In genomic region chr3:8837172-8837571, GRCh38 we compare ENCODE assay signal across 16 cellular contexts.
DNase-seq lines count a peak whose midpoint lies in the region; ATAC-seq and TF ChIP-seq lines count a peak whose summit lies in the region.
"Had no signal": no experiment of that assay in that cellular context is flagged by ENCODE, and none has a peak within 500 bp of the region (broad histone marks: within the 10 kb centered on the region; RNA-seq: fewer than 3 reads in every experiment).

No MANE protein-coding gene starts in this region.

- H3K9me3 ChIP-seq in CD8-positive, alpha-beta T cell (ENCODE audit: low read length) = no peaks in the 10 kb centered on the region
- H3K9me3 ChIP-seq: body of pancreas, heart right ventricle, tibial nerve had no signal

- no peaks in the 10 kb centered on the region for H3K4me1 Mint-ChIP-seq in CD8-positive, alpha-beta T cell (ENCODE audit: low read depth)

- intact Hi-C loops in CD8-positive, alpha-beta T cell (cut with DNase I, micrococcal nuclease) = no loop called here

- no peak for TF ChIP-seq CTCF in CD8-positive, alpha-beta T cell (IDR thresholded peaks at IDR 0.05)

- DNase-seq in Caki2 (ENCODE audit: low read depth) = peak; percentile 73
- peak; percentile 95 for DNase-seq in LHCN-M2 (ENCODE audit: low read depth)
- DNase-seq in brain pericyte (ENCODE audit: low read depth, low spot score) = peak; percentile 32
- peak; percentile 93 for DNase-seq in iris pigment epithelial cell (ENCODE audit: low read depth)
- no peak for DNase-seq in CD8-positive, alpha-beta T cell
- no peak for DNase-seq in mucosa of gallbladder (ENCODE audit: low spot score)
- DNase-seq in GF-D8 (lab: John Stamatoyannopoulos, UW) = no peak
- DNase-seq: activated CD4-positive, alpha-beta memory T cell treated with anti-CD3 and anti-CD28 coated beads for 36 hours; body of pancreas; DMS53; effector CD8-positive, alpha-beta T cell; heart right ventricle; NCI-H1694 treated with DMSO at 0.1 percent for 48 hours; SIG-M5 had no signal

- no peak overlapping the region for H3K27ac Mint-ChIP-seq in CD8-positive, alpha-beta T cell
- H3K27ac Mint-ChIP-seq: activated CD4-positive, alpha-beta memory T cell treated with anti-CD3 and anti-CD28 coated beads for 36 hours had no signal

- CTCF ChIA-PET in CD8-positive, alpha-beta T cell (lab: Charles Lee) = interaction anchor here (0.9 kb wide), 1 partner anchor 9 kb away, joined by 3 read pairs; no protein-coding TSS in a partner anchor

- in situ Hi-C loops in Caki2 (cut with HindIII; ENCODE audit: low pct_unique_long_range_greater_than_20kb, low sequenced_read_pairs) = no loop called here

- no peak overlapping the region for H3K4me3 ChIP-seq in CD8-positive, alpha-beta T cell (ENCODE audit: low read depth, low read length)
- H3K4me3 ChIP-seq: body of pancreas, heart right ventricle, tibial nerve had no signal

- no peaks in the 10 kb centered on the region for H3K36me3 ChIP-seq in CD8-positive, alpha-beta T cell (ENCODE audit: insufficient read depth, low read length)
- H3K36me3 ChIP-seq: heart right ventricle, tibial nerve had no signal

- POLR2A ChIA-PET in CD8-positive, alpha-beta T cell (lab: Charles Lee) = no interaction called here

- ATAC-seq in CD8-positive, alpha-beta T cell = no peak
- no peak for ATAC-seq in HG03039 (IDR thresholded peaks at IDR 0.05; ENCODE audit: unreplicated experiment)
- ATAC-seq: body of pancreas, heart right ventricle had no signal

- no peaks in the 10 kb centered on the region for H3K9me3 Mint-ChIP-seq in CD8-positive, alpha-beta T cell
- H3K9me3 Mint-ChIP-seq: activated CD4-positive, alpha-beta memory T cell treated with anti-CD3 and anti-CD28 coated beads for 36 hours had no signal

- no peaks in the 10 kb centered on the region for H3K36me3 Mint-ChIP-seq in CD8-positive, alpha-beta T cell
- H3K36me3 Mint-ChIP-seq: activated CD4-positive, alpha-beta memory T cell treated with anti-CD3 and anti-CD28 coated beads for 36 hours had no signal

- no peak overlapping the region for H3K27ac ChIP-seq in CD8-positive, alpha-beta T cell (ENCODE audit: low read depth, low read length)
- H3K27ac ChIP-seq: body of pancreas, heart right ventricle, tibial nerve had no signal

- no peaks in the 10 kb centered on the region for H3K27me3 Mint-ChIP-seq in CD8-positive, alpha-beta T cell (ENCODE audit: low read depth)
- H3K27me3 Mint-ChIP-seq: activated CD4-positive, alpha-beta memory T cell treated with anti-CD3 and anti-CD28 coated beads for 36 hours had no signal

- no peak overlapping the region for H3K4me3 Mint-ChIP-seq in CD8-positive, alpha-beta T cell
- H3K4me3 Mint-ChIP-seq: activated CD4-positive, alpha-beta memory T cell treated with anti-CD3 and anti-CD28 coated beads for 36 hours had no signal

- no peaks in the 10 kb centered on the region for H3K4me1 ChIP-seq in CD8-positive, alpha-beta T cell (ENCODE audit: insufficient read depth, low read length)
- H3K4me1 ChIP-seq: body of pancreas, heart right ventricle, tibial nerve had no signal

- H3K27me3 ChIP-seq in CD8-positive, alpha-beta T cell (ENCODE audit: insufficient read depth, low read length) = no peaks in the 10 kb centered on the region
- H3K27me3 ChIP-seq: body of pancreas, heart right ventricle, tibial nerve had no signal

Comparison
In these comparisons a context has a peak if more than half of its experiments do, and no peak if none do; other contexts are left out.
1. DNase-seq: peak in Caki2 (single experiment), LHCN-M2 (single experiment), brain pericyte (single experiment) and iris pigment epithelial cell (single experiment); none in CD8-positive, alpha-beta T cell (0 of 7), mucosa of gallbladder (single experiment) and GF-D8 (single experiment).